16 cellular contexts compared by ENCODE assay signal in the genomic region with DNA sequence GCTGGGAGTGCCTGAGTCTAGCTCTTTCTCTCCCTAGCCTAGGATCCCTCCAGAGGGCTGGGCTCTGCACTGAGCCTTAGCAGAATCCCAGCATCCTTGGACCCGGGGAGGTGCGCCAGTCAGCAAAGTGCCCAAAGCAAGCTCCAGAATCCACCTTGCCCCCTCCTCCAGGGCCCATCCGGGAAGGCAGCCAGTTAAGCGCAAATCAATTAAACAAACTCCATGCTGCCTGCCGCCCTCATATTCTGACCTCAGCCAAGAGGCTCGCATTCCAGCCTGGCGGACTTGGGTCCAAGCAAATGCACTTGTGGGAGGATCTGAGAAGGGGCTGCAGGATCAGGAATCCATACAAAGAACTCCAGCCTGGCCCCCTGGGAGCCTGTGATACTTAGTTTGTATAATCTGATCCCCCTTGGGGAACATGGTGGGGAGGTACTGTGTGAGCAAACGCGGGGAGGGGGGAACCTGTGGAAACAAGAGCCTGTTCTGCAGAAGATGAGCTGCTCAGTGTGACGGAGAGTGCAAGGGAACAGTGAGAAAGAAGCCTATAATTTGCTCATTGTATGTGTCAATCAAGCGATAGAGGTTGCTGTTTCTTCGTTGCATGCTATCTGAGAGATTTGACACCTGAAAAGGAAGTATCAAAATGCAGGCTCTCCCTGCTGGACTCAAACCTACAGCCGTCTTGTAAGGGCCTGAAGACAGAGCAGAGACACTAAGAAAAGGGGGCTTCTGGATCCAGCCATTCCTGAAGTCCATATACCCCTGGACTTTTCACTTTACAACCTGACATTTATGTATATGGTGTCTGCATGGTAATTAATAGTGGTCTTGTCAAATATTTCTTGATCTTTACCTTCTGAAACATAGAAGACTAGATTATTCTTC. TPM values are rescaled to one million over a fixed set of nuclear protein-coding genes. Genes with fewer than 3 reads are reported as not detected.
DNase-seq lines count a peak whose midpoint lies in the region; ATAC-seq and TF ChIP-seq lines count a peak whose summit lies in the region.
"Had no signal": no experiment of that assay in that cellular context is flagged by ENCODE, and none has a peak within 500 bp of the region (broad histone marks: within the 10 kb centered on the region; RNA-seq: fewer than 3 reads in every experiment).

No MANE protein-coding gene starts in this region.

- peak overlapping the region; percentile 58 for H3K4me3 Mint-ChIP-seq in type B pancreatic cell
- no peak overlapping the region for H3K4me3 Mint-ChIP-seq in activated T-cell treated with anti-CD3 and anti-CD28 coated beads, Interleukin-2, amount 50 U/mL, for 72 hours

- TF ChIP-seq EP300 in gastroesophageal sphincter (IDR thresholded peaks at IDR 0.05): no peak

- H3K9me3 Mint-ChIP-seq in type B pancreatic cell: peaks cover 11% of the 10 kb centered on the region
- peaks cover 2 to 4% of the 10 kb centered on the region in 2 donors for H3K9me3 Mint-ChIP-seq in activated T-cell treated with anti-CD3 and anti-CD28 coated beads, Interleukin-2, amount 50 U/mL, for 72 hours

- WGBS in gastroesophageal sphincter (ENCODE audit: low coverage in 1 of 2), 2 donors: 33 to 37% methylated on average over 3 to 6 of the region's 13 CpGs

- H3K27ac Mint-ChIP-seq in type B pancreatic cell: peak overlapping the region; percentile 52
- no peak overlapping the region for H3K27ac Mint-ChIP-seq in activated T-cell treated with anti-CD3 and anti-CD28 coated beads, Interleukin-2, amount 50 U/mL, for 72 hours

- no peaks in the 10 kb centered on the region for H3K36me3 Mint-ChIP-seq in type B pancreatic cell
- H3K36me3 Mint-ChIP-seq in activated T-cell treated with anti-CD3 and anti-CD28 coated beads, Interleukin-2, amount 50 U/mL, for 72 hours (ENCODE audit: insufficient read depth in 2 of 2): peaks cover 0 to 2% of the 10 kb centered on the region in 2 donors

- no peak overlapping the region for H3K4me3 ChIP-seq in gastroesophageal sphincter

- peaks cover 19% of the 10 kb centered on the region for H3K27me3 Mint-ChIP-seq in type B pancreatic cell
- H3K27me3 Mint-ChIP-seq in activated T-cell treated with anti-CD3 and anti-CD28 coated beads, Interleukin-2, amount 50 U/mL, for 72 hours (ENCODE audit: low read depth): peaks cover 32% of the 10 kb centered on the region

- ATAC-seq in gastroesophageal sphincter: peak; percentile 50
- ATAC-seq in activated T-cell treated with anti-CD3 and anti-CD28 coated beads, Interleukin-2, amount 50 U/mL, for 72 hours (replicated peaks in 1 of 2): no peak
- ATAC-seq: left cardiac atrium had no signal

- TF ChIP-seq CTCF in gastroesophageal sphincter (IDR thresholded peaks at IDR 0.05) (no peak), type B pancreatic cell (conservative IDR thresholded peaks at IDR 0.05) (no peak)

- peaks cover 0 to 19% (median 0%) of the 10 kb centered on the region in 3 donors for H3K9me3 ChIP-seq in gastroesophageal sphincter
- H3K9me3 ChIP-seq: neutrophil had no signal

- H3K4me1 Mint-ChIP-seq in type B pancreatic cell (ENCODE audit: unreplicated experiment): peaks cover 29% of the 10 kb centered on the region
- H3K4me1 Mint-ChIP-seq in activated T-cell treated with anti-CD3 and anti-CD28 coated beads, Interleukin-2, amount 50 U/mL, for 72 hours (ENCODE audit: low read depth): no peaks in the 10 kb centered on the region

- DNase-seq in NCI-H748 (lab: John Stamatoyannopoulos, UW; ENCODE audit: unreplicated experiment) (peak; percentile 9), NCI-H748 treated with DMSO at 0.1 percent for 48 hours (lab: John Stamatoyannopoulos, UW) (no peak), NCI-H446 treated with DMSO at 0.1 percent for 48 hours (lab: John Stamatoyannopoulos, UW) (peak; percentile 49), type B pancreatic cell (ENCODE audit: extremely low spot score, unreplicated experiment) (no peak), middle frontal gyrus (ENCODE audit: extremely low spot score, low spot score) (no peak), NCI-H146 treated with DMSO at 0.1 percent for 48 hours (lab: John Stamatoyannopoulos, UW; ENCODE audit: unreplicated experiment) (no peak)
- DNase-seq in activated T-cell treated with anti-CD3 and anti-CD28 coated beads, Interleukin-2, amount 50 U/mL, for 72 hours: no peak
- DNase-seq: activated CD8-positive, alpha-beta memory T cell treated with anti-CD3 and anti-CD28 coated beads, Interleukin-2, amount 50 U/mL, for 48 hours; effector CD4-positive, alpha-beta T cell; KBM-7; left cardiac atrium; SHP77 had no signal

- no peaks in the 10 kb centered on the region for H3K36me3 ChIP-seq in gastroesophageal sphincter
- H3K36me3 ChIP-seq: neutrophil had no signal

- peaks cover 0 to 29% (median 0%) of the 10 kb centered on the region in 3 donors for H3K4me1 ChIP-seq in gastroesophageal sphincter

- no peak for TF ChIP-seq POLR2A in gastroesophageal sphincter (IDR thresholded peaks at IDR 0.05)

- H3K27ac ChIP-seq in gastroesophageal sphincter: peak overlapping the region in 1 of 4 donors; percentile 51
- H3K27ac ChIP-seq: neutrophil had no signal

- H3K27me3 ChIP-seq in gastroesophageal sphincter: peaks cover 16% of the 10 kb centered on the region

RNA-seq across cellular contexts. Expression of gene ZNRF4, which starts 29.4 kb away (rescaled TPM):
- total RNA-seq in gastroesophageal sphincter: not detected
- not detected in 2 replicates for total RNA-seq in type B pancreatic cell (ENCODE audit: low replicate concordance)
- not detected for total RNA-seq in activated T-cell treated with anti-CD3 and anti-CD28 coated beads, Interleukin-2, amount 50 U/mL, for 72 hours
- total RNA-seq: glomerular endothelial cell, left cardiac atrium, urinary bladder had no signal

Comparison
In these comparisons a context has a peak if more than half of its experiments do, and no peak if none do; other contexts are left out.
1. DNase-seq: peak in NCI-H748 (single experiment) and NCI-H446 treated with DMSO at 0.1 percent for 48 hours (single experiment); none in NCI-H748 treated with DMSO at 0.1 percent for 48 hours (single experiment), type B pancreatic cell (single experiment), middle frontal gyrus (single experiment), NCI-H146 treated with DMSO at 0.1 percent for 48 hours (single experiment) and activated T-cell treated with anti-CD3 and anti-CD28 coated beads, Interleukin-2, amount 50 U/mL, for 72 hours (0 of 2).